ENCODE assay signal across 1 cellular context in genomic region chr17:57902800-57903759, GRCh38.
A peak's percentile ranks its signal among the peaks of the same experiment; 100 is the strongest.
TF ChIP-seq lines count a peak whose summit lies in the region.

No MANE protein-coding gene starts in this region.

TF ChIP-seq in HepG2, 621 proteins besides CTCF, POLR2A, EP300 and RAD21 (continued from another document):
- TF ChIP-seq ZNF280B (CRISPR knock-in tag; IDR thresholded peaks at IDR 0.05; ENCODE audit: borderline replicate concordance) (peak; percentile 26; the same call in 1 of the 2 replicates), JDP2 (CRISPR knock-in tag; IDR thresholded peaks at IDR 0.05; ENCODE audit: borderline replicate concordance) (no peak), NR2F6 (IDR thresholded peaks at IDR 0.05) (no peak), NR2F6 (CRISPR knock-in tag; IDR thresholded peaks at IDR 0.05) (peak; percentile 72; the same call in 1 of the 2 replicates), REPIN1 (CRISPR knock-in tag; IDR thresholded peaks at IDR 0.05; ENCODE audit: borderline replicate concordance, low read depth) (peak; percentile 64; the same call in 1 of the 2 replicates), KAT7 (CRISPR knock-in tag; IDR thresholded peaks at IDR 0.05; ENCODE audit: borderline replicate concordance) (peak; percentile 43; the same call in 1 of the 2 replicates), TBP (CRISPR knock-in tag; IDR thresholded peaks at IDR 0.05) (no peak), SPEN (CRISPR knock-in tag; IDR thresholded peaks at IDR 0.05; ENCODE audit: low read depth) (peak; percentile 58), ZNF354B (CRISPR knock-in tag; IDR thresholded peaks at IDR 0.05) (no peak), ZNF484 (CRISPR knock-in tag; IDR thresholded peaks at IDR 0.05; ENCODE audit: borderline replicate concordance, low read depth) (no peak), MYPOP (CRISPR knock-in tag; IDR thresholded peaks at IDR 0.05) (no peak), ZNF691 (CRISPR knock-in tag; IDR thresholded peaks at IDR 0.05; ENCODE audit: borderline replicate concordance, low read depth) (peak; percentile 56; the same call in 1 of the 2 replicates), MED8 (CRISPR knock-in tag; IDR thresholded peaks at IDR 0.05; ENCODE audit: insufficient replicate concordance) (peak; percentile 49), ZNF772 (CRISPR knock-in tag; IDR thresholded peaks at IDR 0.05) (0 out of 2 replicates have a peak, but pooled peaks have one; percentile 62), ZNF768 (CRISPR knock-in tag; IDR thresholded peaks at IDR 0.05) (peak; percentile 43), SRSF1 (optimal IDR thresholded peaks at IDR 0.05; ENCODE audit: low read depth, low read length) (no peak), ZNF33B (CRISPR knock-in tag; IDR thresholded peaks at IDR 0.05) (peak; percentile 90; the same call in 1 of the 2 replicates), ZNF580 (CRISPR knock-in tag; IDR thresholded peaks at IDR 0.05; ENCODE audit: borderline replicate concordance, low read depth) (peak; percentile 81; the same call in 1 of the 2 replicates), MATR3 (CRISPR knock-in tag; IDR thresholded peaks at IDR 0.05) (no peak), PHF5A (CRISPR knock-in tag; IDR thresholded peaks at IDR 0.05; ENCODE audit: low read depth, unreplicated experiment) (peak; percentile 90), ZNF34 (CRISPR knock-in tag; IDR thresholded peaks at IDR 0.05; ENCODE audit: borderline replicate concordance) (peak; percentile 97), TAF15 (IDR thresholded peaks at IDR 0.05; ENCODE audit: low read depth, low read length, poor library complexity, severe bottlenecking) (no peak), ZNF660 (CRISPR knock-in tag; IDR thresholded peaks at IDR 0.05; ENCODE audit: borderline replicate concordance, low read depth) (no peak), MLLT10 (CRISPR knock-in tag; IDR thresholded peaks at IDR 0.05) (no peak), GPN1 (CRISPR knock-in tag; IDR thresholded peaks at IDR 0.05; ENCODE audit: borderline replicate concordance) (no peak), FOXK1 (CRISPR knock-in tag; IDR thresholded peaks at IDR 0.05; ENCODE audit: borderline replicate concordance, low read depth) (peak; percentile 80; the same call in 1 of the 2 replicates), MXI1 (IDR thresholded peaks at IDR 0.05; ENCODE audit: borderline replicate concordance, low read depth, low read length) (peak; percentile 56; the same call in 1 of the 3 replicates), PATZ1 (CRISPR knock-in tag; IDR thresholded peaks at IDR 0.05) (peak; percentile 93), ZNF564 (CRISPR knock-in tag; IDR thresholded peaks at IDR 0.05) (no peak), ZNF124 (CRISPR knock-in tag; IDR thresholded peaks at IDR 0.05) (peak; percentile 94), SYNCRIP (IDR thresholded peaks at IDR 0.05; ENCODE audit: insufficient read depth, low read depth, low read length) (no peak)
- TF ChIP-seq, protein P1, sequence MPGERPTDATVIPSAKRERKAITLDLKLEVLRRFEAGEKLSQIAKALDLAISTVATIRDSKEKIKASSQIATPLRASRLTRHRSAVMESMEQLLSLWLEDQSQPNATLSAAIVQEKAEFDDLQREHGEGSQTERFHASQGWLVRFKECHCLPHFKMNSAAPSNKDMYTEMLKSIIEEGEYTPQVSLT (CRISPR knock-in tag; IDR thresholded peaks at IDR 0.05; ENCODE audit: borderline replicate concordance, low read depth) = no peak
- TF ChIP-seq, protein P2, sequence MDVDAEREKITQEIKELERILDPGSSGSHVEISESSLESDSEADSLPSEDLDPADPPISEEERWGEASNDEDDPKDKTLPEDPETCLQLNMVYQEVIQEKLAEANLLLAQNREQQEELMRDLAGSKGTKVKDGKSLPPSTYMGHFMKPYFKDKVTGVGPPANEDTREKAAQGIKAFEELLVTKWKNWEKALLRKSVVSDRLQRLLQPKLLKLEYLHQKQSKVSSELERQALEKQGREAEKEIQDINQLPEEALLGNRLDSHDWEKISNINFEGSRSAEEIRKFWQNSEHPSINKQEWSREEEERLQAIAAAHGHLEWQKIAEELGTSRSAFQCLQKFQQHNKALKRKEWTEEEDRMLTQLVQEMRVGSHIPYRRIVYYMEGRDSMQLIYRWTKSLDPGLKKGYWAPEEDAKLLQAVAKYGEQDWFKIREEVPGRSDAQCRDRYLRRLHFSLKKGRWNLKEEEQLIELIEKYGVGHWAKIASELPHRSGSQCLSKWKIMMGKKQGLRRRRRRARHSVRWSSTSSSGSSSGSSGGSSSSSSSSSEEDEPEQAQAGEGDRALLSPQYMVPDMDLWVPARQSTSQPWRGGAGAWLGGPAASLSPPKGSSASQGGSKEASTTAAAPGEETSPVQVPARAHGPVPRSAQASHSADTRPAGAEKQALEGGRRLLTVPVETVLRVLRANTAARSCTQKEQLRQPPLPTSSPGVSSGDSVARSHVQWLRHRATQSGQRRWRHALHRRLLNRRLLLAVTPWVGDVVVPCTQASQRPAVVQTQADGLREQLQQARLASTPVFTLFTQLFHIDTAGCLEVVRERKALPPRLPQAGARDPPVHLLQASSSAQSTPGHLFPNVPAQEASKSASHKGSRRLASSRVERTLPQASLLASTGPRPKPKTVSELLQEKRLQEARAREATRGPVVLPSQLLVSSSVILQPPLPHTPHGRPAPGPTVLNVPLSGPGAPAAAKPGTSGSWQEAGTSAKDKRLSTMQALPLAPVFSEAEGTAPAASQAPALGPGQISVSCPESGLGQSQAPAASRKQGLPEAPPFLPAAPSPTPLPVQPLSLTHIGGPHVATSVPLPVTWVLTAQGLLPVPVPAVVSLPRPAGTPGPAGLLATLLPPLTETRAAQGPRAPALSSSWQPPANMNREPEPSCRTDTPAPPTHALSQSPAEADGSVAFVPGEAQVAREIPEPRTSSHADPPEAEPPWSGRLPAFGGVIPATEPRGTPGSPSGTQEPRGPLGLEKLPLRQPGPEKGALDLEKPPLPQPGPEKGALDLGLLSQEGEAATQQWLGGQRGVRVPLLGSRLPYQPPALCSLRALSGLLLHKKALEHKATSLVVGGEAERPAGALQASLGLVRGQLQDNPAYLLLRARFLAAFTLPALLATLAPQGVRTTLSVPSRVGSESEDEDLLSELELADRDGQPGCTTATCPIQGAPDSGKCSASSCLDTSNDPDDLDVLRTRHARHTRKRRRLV (CRISPR knock-in tag; IDR thresholded peaks at IDR 0.05) = no peak
- TF ChIP-seq, protein P3, sequence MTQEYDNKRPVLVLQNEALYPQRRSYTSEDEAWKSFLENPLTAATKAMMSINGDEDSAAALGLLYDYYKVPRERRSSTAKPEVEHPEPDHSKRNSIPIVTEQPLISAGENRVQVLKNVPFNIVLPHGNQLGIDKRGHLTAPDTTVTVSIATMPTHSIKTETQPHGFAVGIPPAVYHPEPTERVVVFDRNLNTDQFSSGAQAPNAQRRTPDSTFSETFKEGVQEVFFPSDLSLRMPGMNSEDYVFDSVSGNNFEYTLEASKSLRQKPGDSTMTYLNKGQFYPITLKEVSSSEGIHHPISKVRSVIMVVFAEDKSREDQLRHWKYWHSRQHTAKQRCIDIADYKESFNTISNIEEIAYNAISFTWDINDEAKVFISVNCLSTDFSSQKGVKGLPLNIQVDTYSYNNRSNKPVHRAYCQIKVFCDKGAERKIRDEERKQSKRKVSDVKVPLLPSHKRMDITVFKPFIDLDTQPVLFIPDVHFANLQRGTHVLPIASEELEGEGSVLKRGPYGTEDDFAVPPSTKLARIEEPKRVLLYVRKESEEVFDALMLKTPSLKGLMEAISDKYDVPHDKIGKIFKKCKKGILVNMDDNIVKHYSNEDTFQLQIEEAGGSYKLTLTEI (CRISPR knock-in tag; conservative IDR thresholded peaks at IDR 0.05) = no peak
- TF ChIP-seq, protein P4, sequence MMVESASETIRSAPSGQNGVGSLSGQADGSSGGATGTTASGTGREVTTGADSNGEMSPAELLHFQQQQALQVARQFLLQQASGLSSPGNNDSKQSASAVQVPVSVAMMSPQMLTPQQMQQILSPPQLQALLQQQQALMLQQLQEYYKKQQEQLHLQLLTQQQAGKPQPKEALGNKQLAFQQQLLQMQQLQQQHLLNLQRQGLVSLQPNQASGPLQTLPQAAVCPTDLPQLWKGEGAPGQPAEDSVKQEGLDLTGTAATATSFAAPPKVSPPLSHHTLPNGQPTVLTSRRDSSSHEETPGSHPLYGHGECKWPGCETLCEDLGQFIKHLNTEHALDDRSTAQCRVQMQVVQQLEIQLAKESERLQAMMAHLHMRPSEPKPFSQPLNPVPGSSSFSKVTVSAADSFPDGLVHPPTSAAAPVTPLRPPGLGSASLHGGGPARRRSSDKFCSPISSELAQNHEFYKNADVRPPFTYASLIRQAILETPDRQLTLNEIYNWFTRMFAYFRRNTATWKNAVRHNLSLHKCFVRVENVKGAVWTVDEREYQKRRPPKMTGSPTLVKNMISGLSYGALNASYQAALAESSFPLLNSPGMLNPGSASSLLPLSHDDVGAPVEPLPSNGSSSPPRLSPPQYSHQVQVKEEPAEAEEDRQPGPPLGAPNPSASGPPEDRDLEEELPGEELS (CRISPR knock-in tag; IDR thresholded peaks at IDR 0.05) = peak; percentile 79
- TF ChIP-seq, protein P5, sequence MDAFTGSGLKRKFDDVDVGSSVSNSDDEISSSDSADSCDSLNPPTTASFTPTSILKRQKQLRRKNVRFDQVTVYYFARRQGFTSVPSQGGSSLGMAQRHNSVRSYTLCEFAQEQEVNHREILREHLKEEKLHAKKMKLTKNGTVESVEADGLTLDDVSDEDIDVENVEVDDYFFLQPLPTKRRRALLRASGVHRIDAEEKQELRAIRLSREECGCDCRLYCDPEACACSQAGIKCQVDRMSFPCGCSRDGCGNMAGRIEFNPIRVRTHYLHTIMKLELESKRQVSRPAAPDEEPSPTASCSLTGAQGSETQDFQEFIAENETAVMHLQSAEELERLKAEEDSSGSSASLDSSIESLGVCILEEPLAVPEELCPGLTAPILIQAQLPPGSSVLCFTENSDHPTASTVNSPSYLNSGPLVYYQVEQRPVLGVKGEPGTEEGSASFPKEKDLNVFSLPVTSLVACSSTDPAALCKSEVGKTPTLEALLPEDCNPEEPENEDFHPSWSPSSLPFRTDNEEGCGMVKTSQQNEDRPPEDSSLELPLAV (CRISPR knock-in tag; conservative IDR thresholded peaks at IDR 0.05; ENCODE audit: low read depth) = no peak
